Comparison of ENCODE assay signal across 20 cellular contexts in genomic region chr4:8346838-8347605, GRCh38.
A peak's percentile ranks its signal among the peaks of the same experiment; 100 is the strongest.
DNase-seq lines count a peak whose midpoint lies in the region; ATAC-seq, FAIRE-seq and TF ChIP-seq lines count a peak whose summit lies in the region.
"Had no signal": no experiment of that assay in that cellular context is flagged by ENCODE, and none has a peak within 500 bp of the region (broad histone marks: within the 10 kb centered on the region; RNA-seq: fewer than 3 reads in every experiment).

No MANE protein-coding gene starts in this region.

- peak overlapping the region; percentile 37 for H3K27ac Mint-ChIP-seq in progenitor cell of endocrine pancreas
- H3K27ac Mint-ChIP-seq in stimulated activated effector memory CD8-positive, alpha-beta T cell treated with anti-CD3 and anti-CD28 coated beads, Interleukin-12 subunit alpha, Interleukin-12 subunit beta, amount 100 ng/mL, for 72 hours: no peak overlapping the region
- H3K27ac Mint-ChIP-seq in activated naive CD4-positive, alpha-beta T cell treated with anti-CD3 and anti-CD28 coated beads for 36 hours: no peak overlapping the region
- H3K27ac Mint-ChIP-seq: nephron progenitor cell; stimulated activated memory B cell treated with anti-CD40 and anti-IgM and Interleukin-4, amounts not matched to agents 10 μg/mL and 1 μg/mL and 100 μg/mL, for 72 hours had no signal

- POLR2A ChIA-PET in endothelial cell of umbilical vein (lab: Charles Lee): no interaction called here

- H3K4me3 Mint-ChIP-seq in progenitor cell of endocrine pancreas (ENCODE audit: low read depth): no peak overlapping the region
- H3K4me3 Mint-ChIP-seq in stimulated activated effector memory CD8-positive, alpha-beta T cell treated with anti-CD3 and anti-CD28 coated beads, Interleukin-12 subunit alpha, Interleukin-12 subunit beta, amount 100 ng/mL, for 72 hours: no peak overlapping the region
- no peak overlapping the region for H3K4me3 Mint-ChIP-seq in activated naive CD4-positive, alpha-beta T cell treated with anti-CD3 and anti-CD28 coated beads for 36 hours
- H3K4me3 Mint-ChIP-seq: nephron progenitor cell; stimulated activated memory B cell treated with anti-CD40 and anti-IgM and Interleukin-4, amounts not matched to agents 10 μg/mL and 1 μg/mL and 100 μg/mL, for 72 hours had no signal

- H4K20me1 ChIP-seq in endothelial cell of umbilical vein (replicated peaks; ENCODE audit: control insufficient read depth, extremely low read depth, insufficient read depth, low read length): no peaks in the 10 kb centered on the region

- ATAC-seq in stimulated activated effector memory CD8-positive, alpha-beta T cell treated with anti-CD3 and anti-CD28 coated beads, Interleukin-12 subunit alpha, Interleukin-12 subunit beta, amount 100 ng/mL, for 72 hours: no peak
- ATAC-seq: K562; stimulated activated memory B cell treated with anti-CD40 and anti-IgM and Interleukin-4, amounts not matched to agents 10 μg/mL and 1 μg/mL and 100 μg/mL, for 72 hours had no signal

- intact Hi-C loops in endothelial cell of umbilical vein (cut with micrococcal nuclease) (no loop called here), kidney (cut with DNase I) (no loop called here)
- intact Hi-C loops in activated naive CD4-positive, alpha-beta T cell treated with anti-CD3 and anti-CD28 coated beads for 36 hours (cut with micrococcal nuclease): no loop called here

- H3K9me3 Mint-ChIP-seq in progenitor cell of endocrine pancreas (ENCODE audit: low read depth): no peaks in the 10 kb centered on the region
- no peaks in the 10 kb centered on the region for H3K9me3 Mint-ChIP-seq in stimulated activated effector memory CD8-positive, alpha-beta T cell treated with anti-CD3 and anti-CD28 coated beads, Interleukin-12 subunit alpha, Interleukin-12 subunit beta, amount 100 ng/mL, for 72 hours
- no peaks in the 10 kb centered on the region for H3K9me3 Mint-ChIP-seq in activated naive CD4-positive, alpha-beta T cell treated with anti-CD3 and anti-CD28 coated beads for 36 hours
- H3K9me3 Mint-ChIP-seq: nephron progenitor cell; stimulated activated memory B cell treated with anti-CD40 and anti-IgM and Interleukin-4, amounts not matched to agents 10 μg/mL and 1 μg/mL and 100 μg/mL, for 72 hours had no signal

- H3K27ac ChIP-seq in endothelial cell of umbilical vein (ENCODE audit: insufficient read depth, low read depth, low read length) (no peak overlapping the region), kidney (ENCODE audit: low read depth in 2 of 2, low read length in 2 of 2) (no peak overlapping the region)

- H2AFZ ChIP-seq in endothelial cell of umbilical vein (ENCODE audit: low read depth, low read length): no peak overlapping the region

- H3K36me3 ChIP-seq in endothelial cell of umbilical vein (ENCODE audit: control insufficient read depth in 2 of 2, extremely low read depth in 1 of 2, insufficient read depth in 2 of 2, low read length in 2 of 2) (no peaks in the 10 kb centered on the region), kidney (ENCODE audit: control insufficient read depth in 1 of 2, insufficient read depth in 2 of 2, low read length in 2 of 2) (no peaks in the 10 kb centered on the region)

- CTCF ChIA-PET in endothelial cell of umbilical vein (lab: Charles Lee): no interaction called here
- CTCF ChIA-PET in activated naive CD4-positive, alpha-beta T cell treated with anti-CD3 and anti-CD28 coated beads for 36 hours (lab: Charles Lee): no interaction called here

- H3K4me1 Mint-ChIP-seq in progenitor cell of endocrine pancreas (ENCODE audit: low read depth): peaks cover 7% of the 10 kb centered on the region
- H3K4me1 Mint-ChIP-seq in stimulated activated effector memory CD8-positive, alpha-beta T cell treated with anti-CD3 and anti-CD28 coated beads, Interleukin-12 subunit alpha, Interleukin-12 subunit beta, amount 100 ng/mL, for 72 hours: no peaks in the 10 kb centered on the region
- no peaks in the 10 kb centered on the region for H3K4me1 Mint-ChIP-seq in activated naive CD4-positive, alpha-beta T cell treated with anti-CD3 and anti-CD28 coated beads for 36 hours (ENCODE audit: low read depth)
- H3K4me1 Mint-ChIP-seq: stimulated activated memory B cell treated with anti-CD40 and anti-IgM and Interleukin-4, amounts not matched to agents 10 μg/mL and 1 μg/mL and 100 μg/mL, for 72 hours had no signal

- H3K27me3 ChIP-seq in endothelial cell of umbilical vein (ENCODE audit: control insufficient read depth in 2 of 2, insufficient read depth in 2 of 2, low read length in 2 of 2): peaks cover 0 to 2% of the 10 kb centered on the region in 2 experiments

- H3K9ac ChIP-seq in endothelial cell of umbilical vein (replicated peaks; ENCODE audit: extremely low read depth, insufficient read depth, low read length) (no peak overlapping the region), kidney (ENCODE audit: low read length in 2 of 2) (no peak overlapping the region)

- TF ChIP-seq CTCF in endothelial cell of umbilical vein (IDR thresholded peaks at IDR 0.05; ENCODE audit: extremely low read depth in 1 of 2, insufficient read depth in 1 of 2, low read depth in 1 of 2, low read length in 2 of 2) (no peak), kidney (IDR thresholded peaks at IDR 0.05; ENCODE audit: borderline replicate concordance, extremely low read depth, insufficient read depth) (no peak), progenitor cell of endocrine pancreas (IDR thresholded peaks at IDR 0.05; ENCODE audit: unreplicated experiment) (no peak)

- H3K4me1 ChIP-seq in endothelial cell of umbilical vein (ENCODE audit: control insufficient read depth, extremely low read depth, insufficient read depth, low read length): no peaks in the 10 kb centered on the region
- H3K4me1 ChIP-seq in kidney (ENCODE audit: control insufficient read depth in 1 of 2, insufficient read depth in 1 of 2, low read depth in 1 of 2, low read length in 2 of 2): peaks cover 0 to 4% of the 10 kb centered on the region in 2 donors

- DNase-seq in NCI-H69 (lab: John Stamatoyannopoulos, UW) (peak; percentile 10), endothelial cell of umbilical vein (ENCODE audit: low read depth, low spot score) (peak; percentile 9), kidney (peak; percentile 46), progenitor cell of endocrine pancreas (ENCODE audit: low spot score, unreplicated experiment) (no peak), T1000 (lab: John Stamatoyannopoulos, UW) (no peak), EL (no peak)
- no peak for DNase-seq in stimulated activated effector memory CD8-positive, alpha-beta T cell treated with anti-CD3 and anti-CD28 coated beads, Interleukin-12 subunit alpha, Interleukin-12 subunit beta, amount 100 ng/mL, for 72 hours (ENCODE audit: low spot score in 2 of 2)
- DNase-seq in activated naive CD4-positive, alpha-beta T cell treated with anti-CD3 and anti-CD28 coated beads for 36 hours: no peak
- DNase-seq: activated CD4-positive, alpha-beta T cell treated with anti-CD3 and anti-CD28 coated beads for 48 hours; activated CD8-positive, alpha-beta memory T cell treated with anti-CD3 and anti-CD28 coated beads, Interleukin-2, amount 50 U/mL, for 48 hours; aorta; cerebellar nuclear complex; COR-L47; NCI-H510A treated with DMSO at 0.1 percent for 48 hours; nephron progenitor cell; retina; trophoblast cell had no signal

- H3K36me3 Mint-ChIP-seq in progenitor cell of endocrine pancreas (ENCODE audit: insufficient read depth): no peaks in the 10 kb centered on the region
- H3K36me3 Mint-ChIP-seq in stimulated activated effector memory CD8-positive, alpha-beta T cell treated with anti-CD3 and anti-CD28 coated beads, Interleukin-12 subunit alpha, Interleukin-12 subunit beta, amount 100 ng/mL, for 72 hours: no peaks in the 10 kb centered on the region
- H3K36me3 Mint-ChIP-seq in activated naive CD4-positive, alpha-beta T cell treated with anti-CD3 and anti-CD28 coated beads for 36 hours (ENCODE audit: low read depth): no peaks in the 10 kb centered on the region
- H3K36me3 Mint-ChIP-seq: stimulated activated memory B cell treated with anti-CD40 and anti-IgM and Interleukin-4, amounts not matched to agents 10 μg/mL and 1 μg/mL and 100 μg/mL, for 72 hours had no signal

- dilution Hi-C loops in endothelial cell of umbilical vein (cut with MboI; ENCODE audit: extremely low pct_ligation_motif_present, low sequenced_read_pairs): no loop called here

- H3K27me3 Mint-ChIP-seq in progenitor cell of endocrine pancreas: peaks cover 13% of the 10 kb centered on the region
- H3K27me3 Mint-ChIP-seq in activated naive CD4-positive, alpha-beta T cell treated with anti-CD3 and anti-CD28 coated beads for 36 hours (ENCODE audit: low read depth): peaks cover 3% of the 10 kb centered on the region

- BruUV-seq in endothelial cell of umbilical vein (replicated peaks; lab: Mats Ljungman, UMichigan): no TSS peak

- H3K9me3 ChIP-seq in endothelial cell of umbilical vein (replicated peaks; ENCODE audit: control insufficient read depth, insufficient read depth, low read length): no peaks in the 10 kb centered on the region
- no peaks in the 10 kb centered on the region for H3K9me3 ChIP-seq in kidney (ENCODE audit: control insufficient read depth in 1 of 2, low read length in 2 of 2)

- H3K79me2 ChIP-seq in endothelial cell of umbilical vein (ENCODE audit: control insufficient read depth, insufficient read depth, low read length): no peaks in the 10 kb centered on the region

- H3K4me3 ChIP-seq in endothelial cell of umbilical vein (replicated peaks in 1 of 3; ENCODE audit: insufficient read depth in 1 of 3, low read depth in 1 of 3, low read length in 3 of 3) (no peak overlapping the region), kidney (ENCODE audit: low read length in 2 of 2) (no peak overlapping the region)
- H3K4me3 ChIP-seq: K562 had no signal

- TF ChIP-seq POLR2A in endothelial cell of umbilical vein (IDR thresholded peaks at IDR 0.05; ENCODE audit: low read depth, low read length): no peak

- no peaks in the 10 kb centered on the region for H3K9me1 ChIP-seq in endothelial cell of umbilical vein (replicated peaks; ENCODE audit: control insufficient read depth, extremely low read depth, insufficient read depth, low read length)

- no peak overlapping the region for H3K4me2 ChIP-seq in endothelial cell of umbilical vein (ENCODE audit: insufficient read depth, low read length)

- FAIRE-seq in endothelial cell of umbilical vein (lab: Jason Lieb, UNC): no peak
- no peak for FAIRE-seq in kidney (lab: Jason Lieb, UNC)
- FAIRE-seq: endometrium, K562 had no signal

TF ChIP-seq in endothelial cell of umbilical vein, 7 proteins besides CTCF, POLR2A, EP300 and RAD21 (continues in another document):
- TF ChIP-seq GATA2 (IDR thresholded peaks at IDR 0.05; ENCODE audit: insufficient read depth, insufficient read length, low read depth, low read length) (no peak), JUN (IDR thresholded peaks at IDR 0.05; ENCODE audit: borderline replicate concordance, insufficient read depth, insufficient read length, low read depth) (no peak), POLR2AphosphoS5 (IDR thresholded peaks at IDR 0.05; ENCODE audit: insufficient read depth, low read depth, low read length) (no peak), MAX (IDR thresholded peaks at IDR 0.05; ENCODE audit: insufficient read depth, insufficient read length) (no peak), EZH2 (IDR thresholded peaks at IDR 0.05; ENCODE audit: borderline replicate concordance, low read depth, low read length, severe bottlenecking) (no peak)

Comparison
In these comparisons a context has a peak if more than half of its experiments do, and no peak if none do; other contexts are left out.
1. DNase-seq: peak in NCI-H69 (single experiment), endothelial cell of umbilical vein (single experiment) and kidney (single experiment); none in progenitor cell of endocrine pancreas (single experiment), T1000 (single experiment), stimulated activated effector memory CD8-positive, alpha-beta T cell treated with anti-CD3 and anti-CD28 coated beads, Interleukin-12 subunit alpha, Interleukin-12 subunit beta, amount 100 ng/mL, for 72 hours (0 of 2), EL (single experiment) and activated naive CD4-positive, alpha-beta T cell treated with anti-CD3 and anti-CD28 coated beads for 36 hours (single experiment).